ENCODE assay signal across 1 cellular context in the genomic region with DNA sequence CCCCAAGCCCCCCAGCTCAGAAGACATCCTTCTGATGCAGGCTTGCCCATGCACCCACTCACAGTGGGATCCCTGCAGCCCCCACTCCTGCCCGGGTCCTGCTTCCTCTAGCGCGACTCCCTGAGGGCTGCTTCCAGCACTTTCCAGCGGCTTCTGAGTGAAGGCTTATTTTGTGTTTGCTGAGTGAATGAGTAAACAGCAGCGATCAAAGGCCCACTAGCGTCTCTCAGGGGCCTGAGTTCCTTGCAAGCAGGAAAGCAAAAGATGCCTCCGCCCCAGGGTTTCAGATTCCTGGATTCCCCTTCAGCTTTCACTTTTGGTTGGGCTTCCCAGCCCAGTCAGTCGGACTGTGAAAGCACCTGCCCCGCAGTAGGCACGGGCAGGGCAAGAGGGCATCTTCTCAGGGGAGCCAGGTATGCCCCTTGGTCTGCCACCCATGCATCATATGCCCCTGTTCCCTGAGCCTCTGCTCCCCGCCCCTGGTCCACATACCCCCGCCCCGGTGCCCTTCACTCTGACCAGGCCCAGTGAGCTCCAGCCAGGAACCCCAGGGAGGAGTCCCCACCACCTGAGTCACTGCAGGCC.
TF ChIP-seq lines count a peak whose summit lies in the region.

No MANE protein-coding gene starts in this region.

TF ChIP-seq in H1, 55 proteins besides CTCF, POLR2A, EP300 and RAD21:
- no peak for TF ChIP-seq HDAC2 (IDR thresholded peaks at IDR 0.05; ENCODE audit: borderline replicate concordance in 1 of 2, low read depth in 2 of 2, low read length in 2 of 2)
- TF ChIP-seq, protein P1, sequence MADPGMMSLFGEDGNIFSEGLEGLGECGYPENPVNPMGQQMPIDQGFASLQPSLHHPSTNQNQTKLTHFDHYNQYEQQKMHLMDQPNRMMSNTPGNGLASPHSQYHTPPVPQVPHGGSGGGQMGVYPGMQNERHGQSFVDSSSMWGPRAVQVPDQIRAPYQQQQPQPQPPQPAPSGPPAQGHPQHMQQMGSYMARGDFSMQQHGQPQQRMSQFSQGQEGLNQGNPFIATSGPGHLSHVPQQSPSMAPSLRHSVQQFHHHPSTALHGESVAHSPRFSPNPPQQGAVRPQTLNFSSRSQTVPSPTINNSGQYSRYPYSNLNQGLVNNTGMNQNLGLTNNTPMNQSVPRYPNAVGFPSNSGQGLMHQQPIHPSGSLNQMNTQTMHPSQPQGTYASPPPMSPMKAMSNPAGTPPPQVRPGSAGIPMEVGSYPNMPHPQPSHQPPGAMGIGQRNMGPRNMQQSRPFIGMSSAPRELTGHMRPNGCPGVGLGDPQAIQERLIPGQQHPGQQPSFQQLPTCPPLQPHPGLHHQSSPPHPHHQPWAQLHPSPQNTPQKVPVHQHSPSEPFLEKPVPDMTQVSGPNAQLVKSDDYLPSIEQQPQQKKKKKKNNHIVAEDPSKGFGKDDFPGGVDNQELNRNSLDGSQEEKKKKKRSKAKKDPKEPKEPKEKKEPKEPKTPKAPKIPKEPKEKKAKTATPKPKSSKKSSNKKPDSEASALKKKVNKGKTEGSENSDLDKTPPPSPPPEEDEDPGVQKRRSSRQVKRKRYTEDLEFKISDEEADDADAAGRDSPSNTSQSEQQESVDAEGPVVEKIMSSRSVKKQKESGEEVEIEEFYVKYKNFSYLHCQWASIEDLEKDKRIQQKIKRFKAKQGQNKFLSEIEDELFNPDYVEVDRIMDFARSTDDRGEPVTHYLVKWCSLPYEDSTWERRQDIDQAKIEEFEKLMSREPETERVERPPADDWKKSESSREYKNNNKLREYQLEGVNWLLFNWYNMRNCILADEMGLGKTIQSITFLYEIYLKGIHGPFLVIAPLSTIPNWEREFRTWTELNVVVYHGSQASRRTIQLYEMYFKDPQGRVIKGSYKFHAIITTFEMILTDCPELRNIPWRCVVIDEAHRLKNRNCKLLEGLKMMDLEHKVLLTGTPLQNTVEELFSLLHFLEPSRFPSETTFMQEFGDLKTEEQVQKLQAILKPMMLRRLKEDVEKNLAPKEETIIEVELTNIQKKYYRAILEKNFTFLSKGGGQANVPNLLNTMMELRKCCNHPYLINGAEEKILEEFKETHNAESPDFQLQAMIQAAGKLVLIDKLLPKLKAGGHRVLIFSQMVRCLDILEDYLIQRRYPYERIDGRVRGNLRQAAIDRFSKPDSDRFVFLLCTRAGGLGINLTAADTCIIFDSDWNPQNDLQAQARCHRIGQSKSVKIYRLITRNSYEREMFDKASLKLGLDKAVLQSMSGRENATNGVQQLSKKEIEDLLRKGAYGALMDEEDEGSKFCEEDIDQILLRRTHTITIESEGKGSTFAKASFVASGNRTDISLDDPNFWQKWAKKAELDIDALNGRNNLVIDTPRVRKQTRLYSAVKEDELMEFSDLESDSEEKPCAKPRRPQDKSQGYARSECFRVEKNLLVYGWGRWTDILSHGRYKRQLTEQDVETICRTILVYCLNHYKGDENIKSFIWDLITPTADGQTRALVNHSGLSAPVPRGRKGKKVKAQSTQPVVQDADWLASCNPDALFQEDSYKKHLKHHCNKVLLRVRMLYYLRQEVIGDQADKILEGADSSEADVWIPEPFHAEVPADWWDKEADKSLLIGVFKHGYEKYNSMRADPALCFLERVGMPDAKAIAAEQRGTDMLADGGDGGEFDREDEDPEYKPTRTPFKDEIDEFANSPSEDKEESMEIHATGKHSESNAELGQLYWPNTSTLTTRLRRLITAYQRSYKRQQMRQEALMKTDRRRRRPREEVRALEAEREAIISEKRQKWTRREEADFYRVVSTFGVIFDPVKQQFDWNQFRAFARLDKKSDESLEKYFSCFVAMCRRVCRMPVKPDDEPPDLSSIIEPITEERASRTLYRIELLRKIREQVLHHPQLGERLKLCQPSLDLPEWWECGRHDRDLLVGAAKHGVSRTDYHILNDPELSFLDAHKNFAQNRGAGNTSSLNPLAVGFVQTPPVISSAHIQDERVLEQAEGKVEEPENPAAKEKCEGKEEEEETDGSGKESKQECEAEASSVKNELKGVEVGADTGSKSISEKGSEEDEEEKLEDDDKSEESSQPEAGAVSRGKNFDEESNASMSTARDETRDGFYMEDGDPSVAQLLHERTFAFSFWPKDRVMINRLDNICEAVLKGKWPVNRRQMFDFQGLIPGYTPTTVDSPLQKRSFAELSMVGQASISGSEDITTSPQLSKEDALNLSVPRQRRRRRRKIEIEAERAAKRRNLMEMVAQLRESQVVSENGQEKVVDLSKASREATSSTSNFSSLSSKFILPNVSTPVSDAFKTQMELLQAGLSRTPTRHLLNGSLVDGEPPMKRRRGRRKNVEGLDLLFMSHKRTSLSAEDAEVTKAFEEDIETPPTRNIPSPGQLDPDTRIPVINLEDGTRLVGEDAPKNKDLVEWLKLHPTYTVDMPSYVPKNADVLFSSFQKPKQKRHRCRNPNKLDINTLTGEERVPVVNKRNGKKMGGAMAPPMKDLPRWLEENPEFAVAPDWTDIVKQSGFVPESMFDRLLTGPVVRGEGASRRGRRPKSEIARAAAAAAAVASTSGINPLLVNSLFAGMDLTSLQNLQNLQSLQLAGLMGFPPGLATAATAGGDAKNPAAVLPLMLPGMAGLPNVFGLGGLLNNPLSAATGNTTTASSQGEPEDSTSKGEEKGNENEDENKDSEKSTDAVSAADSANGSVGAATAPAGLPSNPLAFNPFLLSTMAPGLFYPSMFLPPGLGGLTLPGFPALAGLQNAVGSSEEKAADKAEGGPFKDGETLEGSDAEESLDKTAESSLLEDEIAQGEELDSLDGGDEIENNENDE (IDR thresholded peaks at IDR 0.05; ENCODE audit: insufficient replicate concordance, low read length), result no peak
- TF ChIP-seq, protein P2, sequence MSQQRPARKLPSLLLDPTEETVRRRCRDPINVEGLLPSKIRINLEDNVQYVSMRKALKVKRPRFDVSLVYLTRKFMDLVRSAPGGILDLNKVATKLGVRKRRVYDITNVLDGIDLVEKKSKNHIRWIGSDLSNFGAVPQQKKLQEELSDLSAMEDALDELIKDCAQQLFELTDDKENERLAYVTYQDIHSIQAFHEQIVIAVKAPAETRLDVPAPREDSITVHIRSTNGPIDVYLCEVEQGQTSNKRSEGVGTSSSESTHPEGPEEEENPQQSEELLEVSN (IDR thresholded peaks at IDR 0.05), result no peak
- no peak for TF ChIP-seq ASH2L (IDR thresholded peaks at IDR 0.05; ENCODE audit: low read length)
- TF ChIP-seq, protein P3, sequence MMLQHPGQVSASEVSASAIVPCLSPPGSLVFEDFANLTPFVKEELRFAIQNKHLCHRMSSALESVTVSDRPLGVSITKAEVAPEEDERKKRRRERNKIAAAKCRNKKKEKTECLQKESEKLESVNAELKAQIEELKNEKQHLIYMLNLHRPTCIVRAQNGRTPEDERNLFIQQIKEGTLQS (IDR thresholded peaks at IDR 0.05; ENCODE audit: insufficient read depth, low read depth, low read length), result no peak
